Comparison of ENCODE assay signal across 2 cellular contexts in the genomic region with DNA sequence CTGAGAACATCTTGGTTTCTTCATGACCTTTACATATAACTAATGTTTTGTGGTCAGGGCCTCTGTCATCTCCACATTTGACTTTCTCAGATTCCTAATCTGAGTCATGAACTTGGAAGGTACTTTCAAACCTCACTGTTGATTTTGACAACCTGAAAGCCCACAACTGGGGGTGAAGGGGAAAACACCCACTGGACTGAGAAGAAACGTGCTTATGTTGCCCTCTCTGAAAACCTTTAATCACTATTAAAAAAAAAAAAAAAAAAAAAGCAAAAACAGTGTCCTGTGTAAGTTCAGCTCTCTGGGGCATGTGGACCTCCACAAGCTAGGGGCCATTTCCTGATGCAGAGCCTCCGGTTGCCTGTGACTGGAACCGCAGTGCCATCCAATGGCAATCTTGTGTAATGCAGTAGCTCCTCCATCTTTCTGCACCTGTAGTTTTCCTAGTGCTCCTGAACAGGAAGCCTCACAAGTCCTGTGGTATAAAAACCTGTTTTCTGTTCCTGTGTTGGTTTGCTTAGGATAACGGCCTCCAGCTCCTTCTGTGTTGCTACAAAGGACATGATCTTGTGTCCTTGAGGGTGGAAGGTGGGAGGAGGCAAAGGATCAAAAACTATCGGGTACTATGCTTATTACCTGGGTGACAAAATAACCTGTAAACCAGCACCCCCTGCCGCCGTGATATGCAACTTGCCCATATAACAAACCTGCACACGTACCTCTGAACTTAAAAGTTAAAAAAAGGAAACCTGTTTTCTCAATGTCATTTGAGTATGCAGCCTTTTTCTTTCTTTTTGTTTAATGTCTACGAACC.
TF ChIP-seq lines count a peak whose summit lies in the region.

No MANE protein-coding gene starts in this region.

TF ChIP-seq in SK-N-SH, 30 proteins besides CTCF, POLR2A, EP300 and RAD21 (continued from another document):
- TF ChIP-seq, protein P1, sequence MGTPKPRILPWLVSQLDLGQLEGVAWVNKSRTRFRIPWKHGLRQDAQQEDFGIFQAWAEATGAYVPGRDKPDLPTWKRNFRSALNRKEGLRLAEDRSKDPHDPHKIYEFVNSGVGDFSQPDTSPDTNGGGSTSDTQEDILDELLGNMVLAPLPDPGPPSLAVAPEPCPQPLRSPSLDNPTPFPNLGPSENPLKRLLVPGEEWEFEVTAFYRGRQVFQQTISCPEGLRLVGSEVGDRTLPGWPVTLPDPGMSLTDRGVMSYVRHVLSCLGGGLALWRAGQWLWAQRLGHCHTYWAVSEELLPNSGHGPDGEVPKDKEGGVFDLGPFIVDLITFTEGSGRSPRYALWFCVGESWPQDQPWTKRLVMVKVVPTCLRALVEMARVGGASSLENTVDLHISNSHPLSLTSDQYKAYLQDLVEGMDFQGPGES (IDR thresholded peaks at IDR 0.05; ENCODE audit: low read depth, low read length): no peak

TF ChIP-seq in SK-N-SH treated with all-trans-retinoic acid at 6 μM for 48 hours, 23 proteins besides CTCF, POLR2A, EP300 and RAD21 (continued from another document):
- TF ChIP-seq, protein P2, sequence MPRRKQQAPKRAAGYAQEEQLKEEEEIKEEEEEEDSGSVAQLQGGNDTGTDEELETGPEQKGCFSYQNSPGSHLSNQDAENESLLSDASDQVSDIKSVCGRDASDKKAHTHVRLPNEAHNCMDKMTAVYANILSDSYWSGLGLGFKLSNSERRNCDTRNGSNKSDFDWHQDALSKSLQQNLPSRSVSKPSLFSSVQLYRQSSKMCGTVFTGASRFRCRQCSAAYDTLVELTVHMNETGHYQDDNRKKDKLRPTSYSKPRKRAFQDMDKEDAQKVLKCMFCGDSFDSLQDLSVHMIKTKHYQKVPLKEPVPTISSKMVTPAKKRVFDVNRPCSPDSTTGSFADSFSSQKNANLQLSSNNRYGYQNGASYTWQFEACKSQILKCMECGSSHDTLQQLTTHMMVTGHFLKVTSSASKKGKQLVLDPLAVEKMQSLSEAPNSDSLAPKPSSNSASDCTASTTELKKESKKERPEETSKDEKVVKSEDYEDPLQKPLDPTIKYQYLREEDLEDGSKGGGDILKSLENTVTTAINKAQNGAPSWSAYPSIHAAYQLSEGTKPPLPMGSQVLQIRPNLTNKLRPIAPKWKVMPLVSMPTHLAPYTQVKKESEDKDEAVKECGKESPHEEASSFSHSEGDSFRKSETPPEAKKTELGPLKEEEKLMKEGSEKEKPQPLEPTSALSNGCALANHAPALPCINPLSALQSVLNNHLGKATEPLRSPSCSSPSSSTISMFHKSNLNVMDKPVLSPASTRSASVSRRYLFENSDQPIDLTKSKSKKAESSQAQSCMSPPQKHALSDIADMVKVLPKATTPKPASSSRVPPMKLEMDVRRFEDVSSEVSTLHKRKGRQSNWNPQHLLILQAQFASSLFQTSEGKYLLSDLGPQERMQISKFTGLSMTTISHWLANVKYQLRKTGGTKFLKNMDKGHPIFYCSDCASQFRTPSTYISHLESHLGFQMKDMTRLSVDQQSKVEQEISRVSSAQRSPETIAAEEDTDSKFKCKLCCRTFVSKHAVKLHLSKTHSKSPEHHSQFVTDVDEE (CRISPR knock-in tag; IDR thresholded peaks at IDR 0.05): no peak
- TF ChIP-seq PPARA (CRISPR knock-in tag; IDR thresholded peaks at IDR 0.05; ENCODE audit: borderline replicate concordance) (no peak), TOX (CRISPR knock-in tag; IDR thresholded peaks at IDR 0.05; ENCODE audit: borderline replicate concordance) (no peak)
